Comparison of ENCODE assay signal across 8 cellular contexts in genomic region chr5:142110046-142110531, GRCh38. TPM values are rescaled to one million over a fixed set of nuclear protein-coding genes. Genes with fewer than 3 reads are reported as not detected.
DNase-seq lines count a peak whose midpoint lies in the region; ATAC-seq and TF ChIP-seq lines count a peak whose summit lies in the region.

No MANE protein-coding gene starts in this region.

- H4K91ac ChIP-seq in trophoblast cell (ENCODE audit: low read depth, low read length) = no peak overlapping the region

- H3K4ac ChIP-seq in trophoblast cell (ENCODE audit: low read depth, low read length) = no peak overlapping the region

- DNase-seq in EL (peak; percentile 31), fibroblast of villous mesenchyme (ENCODE audit: low read depth) (peak; percentile 91), trophoblast cell (no peak)

- H2BK12ac ChIP-seq in trophoblast cell (ENCODE audit: low read length) = no peak overlapping the region

- peaks cover 35% of the 10 kb centered on the region for H3K27me3 ChIP-seq in HUES64 (ENCODE audit: insufficient read depth, low read length)
- H3K27me3 ChIP-seq in trophoblast cell (ENCODE audit: insufficient read depth, low read length) = no peaks in the 10 kb centered on the region

- no peak overlapping the region for H3K14ac ChIP-seq in trophoblast cell (ENCODE audit: low read length)

- peaks cover 5% of the 10 kb centered on the region for H3K79me2 ChIP-seq in trophoblast cell (ENCODE audit: control insufficient read depth, insufficient read depth, low read length, poor library complexity)

- no peak overlapping the region for H2BK5ac ChIP-seq in trophoblast cell (ENCODE audit: low read depth, low read length, poor library complexity)

- H3K23ac ChIP-seq in trophoblast cell (ENCODE audit: low read length) = no peak overlapping the region

- peak overlapping the region; percentile 95; the same call in 1 of the 2 replicates for H3K9ac ChIP-seq in HUES64 (ENCODE audit: low read depth, low read length)
- no peak overlapping the region for H3K9ac ChIP-seq in trophoblast cell (ENCODE audit: low read length)

- H3K4me1 ChIP-seq in HUES64 (ENCODE audit: insufficient read depth, low read length) (peaks cover 7% of the 10 kb centered on the region; the same call in 1 of the 2 replicates), trophoblast cell (ENCODE audit: control insufficient read depth in 1 of 2, insufficient read depth in 2 of 2, low read length in 2 of 2) (peaks cover 0 to 2% of the 10 kb centered on the region in 2 experiments)

- H2AFZ ChIP-seq in trophoblast cell (ENCODE audit: insufficient read depth, low read length, poor library complexity) = no peak overlapping the region

- ATAC-seq in GM18861 (IDR thresholded peaks at IDR 0.05; ENCODE audit: unreplicated experiment) (no peak), GM21619 (IDR thresholded peaks at IDR 0.05; ENCODE audit: unreplicated experiment) (no peak), HG02678 (IDR thresholded peaks at IDR 0.05; ENCODE audit: unreplicated experiment) (no peak)

- H3K4me2 ChIP-seq in trophoblast cell (ENCODE audit: low read length) = peak overlapping the region; percentile 66

- H3K79me1 ChIP-seq in trophoblast cell (ENCODE audit: low read length) = peaks cover 5% of the 10 kb centered on the region

- H3K36me3 ChIP-seq in HUES64 (ENCODE audit: insufficient read depth, low read length) = no peaks in the 10 kb centered on the region; the same call in 1 of the 2 replicates
- H3K36me3 ChIP-seq in trophoblast cell (ENCODE audit: control insufficient read depth in 1 of 2, insufficient read depth in 2 of 2, low read length in 2 of 2) = no peaks in the 10 kb centered on the region

- 27% methylated on average over 9 of the region's 9 CpGs for WGBS in HUES64
- no CpG with 5 or more reads among the region's 9 CpGs for WGBS in trophoblast cell (ENCODE audit: extremely low coverage, insufficient coverage, insufficient read length)

- H3K9me3 ChIP-seq in HUES64 (ENCODE audit: insufficient read depth, low read depth, low read length) (no peaks in the 10 kb centered on the region), trophoblast cell (ENCODE audit: insufficient read depth, low read depth, low read length) (no peaks in the 10 kb centered on the region)

- TF ChIP-seq CTCF in WI38 (IDR thresholded peaks at IDR 0.05; ENCODE audit: low read depth, low read length) (no peak), fibroblast of villous mesenchyme (IDR thresholded peaks at IDR 0.05; ENCODE audit: insufficient read depth, low read depth, low read length) (peak; percentile 1)

- H4K8ac ChIP-seq in trophoblast cell (ENCODE audit: low read depth, low read length) = no peak overlapping the region

- H2BK120ac ChIP-seq in trophoblast cell (ENCODE audit: insufficient read depth, low read length, poor library complexity) = no peak overlapping the region

- H4K12ac ChIP-seq in trophoblast cell (ENCODE audit: low read depth, low read length) = no peak overlapping the region

- no peak overlapping the region for H3K18ac ChIP-seq in trophoblast cell (ENCODE audit: low read length)

- H3K27ac ChIP-seq in HUES64 (ENCODE audit: low read depth, low read length) (no peak overlapping the region), trophoblast cell (ENCODE audit: low read depth, low read length) (no peak overlapping the region)

- H3K4me3 ChIP-seq in HUES64 (ENCODE audit: low read length) = peak overlapping the region; percentile 79
- peak overlapping the region; percentile 88 for H3K4me3 ChIP-seq in WI38 (ENCODE audit: low read depth, low read length)
- H3K4me3 ChIP-seq in fibroblast of villous mesenchyme (ENCODE audit: low read depth, low read length) = peak overlapping the region; percentile 85
- no peak overlapping the region for H3K4me3 ChIP-seq in trophoblast cell (ENCODE audit: low read depth, low read length)

- H2AK5ac ChIP-seq in trophoblast cell (ENCODE audit: low read length) = no peak overlapping the region

RNA-seq across cellular contexts. Expression of gene NDFIP1, which starts 1.5 kb away (rescaled TPM):
- 24.5 TPM for polyA plus RNA-seq in HUES64 (2013, experiment 1 of 2)
- 25.0 TPM for polyA plus RNA-seq in HUES64 (2013, experiment 2 of 2)
- 92.0 and 124 TPM in 2 replicates for total RNA-seq in fibroblast of villous mesenchyme
- 26.2 and 27.0 TPM in 2 replicates for polyA plus RNA-seq in trophoblast cell (2013)

Comparison
In these comparisons a context has a peak if more than half of its experiments do, and no peak if none do; other contexts are left out.
1. DNase-seq: peak in EL (single experiment) and fibroblast of villous mesenchyme (single experiment); none in trophoblast cell (0 of 2).